Comparison of ENCODE assay signal across 29 cellular contexts in genomic region chrY:19357249-19357648, GRCh38.
DNase-seq lines count a peak whose midpoint lies in the region; ATAC-seq and TF ChIP-seq lines count a peak whose summit lies in the region.
"Had no signal": no experiment of that assay in that cellular context is flagged by ENCODE, and none has a peak within 500 bp of the region (broad histone marks: within the 10 kb centered on the region; RNA-seq: fewer than 3 reads in every experiment).

No MANE protein-coding gene starts in this region.

- peaks cover 3% of the 10 kb centered on the region for H3K27me3 Mint-ChIP-seq in activated T-helper 2 cell treated with anti-CD3 and anti-CD28 coated beads, Interferon-gamma antibody, Interleukin-2, Interleukin-4, amounts not matched to agents 10 μg/mL and 5 μg/mL and 100 μg/mL, durations not matched to agents 14 hours and 24 hours and 36 hours (ENCODE audit: low read depth)
- H3K27me3 Mint-ChIP-seq: activated CD4-positive, alpha-beta memory T cell treated with anti-CD3 and anti-CD28 coated beads for 36 hours; activated naive CD8-positive, alpha-beta T cell treated with anti-CD3 and anti-CD28 coated beads, Interleukin-2, amount 50 U/mL, for 24 hours; naive B cell; stimulated activated naive CD8-positive, alpha-beta T cell treated with anti-CD3 and anti-CD28 coated beads, Interleukin-15, amount 100 ng/mL, for 72 hours had no signal

- no peaks in the 10 kb centered on the region for H3K9me3 Mint-ChIP-seq in activated T-helper 2 cell treated with anti-CD3 and anti-CD28 coated beads, Interferon-gamma antibody, Interleukin-2, Interleukin-4, amounts not matched to agents 10 μg/mL and 5 μg/mL and 100 μg/mL, durations not matched to agents 14 hours and 24 hours and 36 hours
- H3K9me3 Mint-ChIP-seq: activated CD4-positive, alpha-beta memory T cell treated with anti-CD3 and anti-CD28 coated beads for 36 hours; activated naive CD8-positive, alpha-beta T cell treated with anti-CD3 and anti-CD28 coated beads, Interleukin-2, amount 50 U/mL, for 24 hours had no signal

- H3K36me3 ChIP-seq in RWPE2 (ENCODE audit: low read depth) (no peaks in the 10 kb centered on the region), transverse colon (no peaks in the 10 kb centered on the region)
- H3K36me3 ChIP-seq: BLaER1 treated with 17β-estradiol and CSF1 and Interleukin-3, amounts not matched to agents 10 nM and 100 nM; left ventricle myocardium inferior; SJCRH30; thyroid gland had no signal

- TF ChIP-seq POLR2A in transverse colon (IDR thresholded peaks at IDR 0.05), result no peak

- in situ Hi-C loops in transverse colon (cut with MboI; ENCODE audit: low pct_ligation_motif_present in 1 of 4, low pct_unique_long_range_greater_than_20kb in 1 of 4, low sequenced_read_pairs in 3 of 4), result no loop called here

- H3K27me3 ChIP-seq in RWPE2 (ENCODE audit: insufficient read depth, poor library complexity, severe bottlenecking) (no peaks in the 10 kb centered on the region), transverse colon (no peaks in the 10 kb centered on the region)
- H3K27me3 ChIP-seq: BLaER1 treated with 17β-estradiol and CSF1 and Interleukin-3, amounts not matched to agents 10 nM and 100 nM; SJCRH30; thyroid gland had no signal

- intact Hi-C loops in transverse colon (cut with DNase I; ENCODE audit: low total_unique reads), result no loop called here
- intact Hi-C loops in activated T-helper 2 cell treated with anti-CD3 and anti-CD28 coated beads, Interferon-gamma antibody, Interleukin-2, Interleukin-4, amounts not matched to agents 10 μg/mL and 5 μg/mL and 100 μg/mL, durations not matched to agents 14 hours and 24 hours and 36 hours (cut with micrococcal nuclease), result no loop called here

- no peaks in the 10 kb centered on the region for H3K36me3 Mint-ChIP-seq in activated T-helper 2 cell treated with anti-CD3 and anti-CD28 coated beads, Interferon-gamma antibody, Interleukin-2, Interleukin-4, amounts not matched to agents 10 μg/mL and 5 μg/mL and 100 μg/mL, durations not matched to agents 14 hours and 24 hours and 36 hours (ENCODE audit: low read depth)
- H3K36me3 Mint-ChIP-seq: activated CD4-positive, alpha-beta memory T cell treated with anti-CD3 and anti-CD28 coated beads for 36 hours; naive B cell had no signal

- ATAC-seq in GM19397 (IDR thresholded peaks at IDR 0.05; ENCODE audit: unreplicated experiment) (peak; percentile 50), HG02588 (IDR thresholded peaks at IDR 0.05; ENCODE audit: unreplicated experiment) (peak; percentile 41), HG03439 (IDR thresholded peaks at IDR 0.05; ENCODE audit: unreplicated experiment) (peak; percentile 64), RWPE2 (ENCODE audit: low read depth) (no peak)
- ATAC-seq: activated CD4-positive, CD25-positive, alpha-beta regulatory T cell treated with anti-CD3 and anti-CD28 coated beads, Interleukin-2, amount 50 U/mL, for 24 hours; activated naive CD8-positive, alpha-beta T cell treated with anti-CD3 and anti-CD28 coated beads, Interleukin-2, amount 50 U/mL, for 24 hours; GM12878; Panc1; psoas muscle had no signal

- no peaks in the 10 kb centered on the region for H3K9me3 ChIP-seq in RWPE2 (ENCODE audit: severe bottlenecking)
- no peaks in the 10 kb centered on the region for H3K9me3 ChIP-seq in transverse colon
- H3K9me3 ChIP-seq: BLaER1 treated with 17β-estradiol and CSF1 and Interleukin-3, amounts not matched to agents 10 nM and 100 nM; Caco-2; left ventricle myocardium inferior; psoas muscle; SJCRH30; thyroid gland had no signal

- no CpG with 5 or more reads among the region's 1 CpG for WGBS in transverse colon (ENCODE audit: low coverage in 1 of 2), 2 donors

- no peak overlapping the region for H3K27ac Mint-ChIP-seq in activated T-helper 2 cell treated with anti-CD3 and anti-CD28 coated beads, Interferon-gamma antibody, Interleukin-2, Interleukin-4, amounts not matched to agents 10 μg/mL and 5 μg/mL and 100 μg/mL, durations not matched to agents 14 hours and 24 hours and 36 hours
- H3K27ac Mint-ChIP-seq: activated CD4-positive, alpha-beta memory T cell treated with anti-CD3 and anti-CD28 coated beads for 36 hours; activated naive CD8-positive, alpha-beta T cell treated with anti-CD3 and anti-CD28 coated beads, Interleukin-2, amount 50 U/mL, for 24 hours; naive B cell; stimulated activated naive CD8-positive, alpha-beta T cell treated with anti-CD3 and anti-CD28 coated beads, Interleukin-15, amount 100 ng/mL, for 72 hours had no signal

- peaks cover 45% of the 10 kb centered on the region for H3K4me1 ChIP-seq in RWPE2 (ENCODE audit: insufficient read depth, poor library complexity, severe bottlenecking)
- no peaks in the 10 kb centered on the region for H3K4me1 ChIP-seq in transverse colon
- H3K4me1 ChIP-seq: BLaER1 treated with 17β-estradiol and CSF1 and Interleukin-3, amounts not matched to agents 10 nM and 100 nM; Caco-2; left ventricle myocardium inferior; psoas muscle; SJCRH30; thyroid gland had no signal

- no peak overlapping the region for H3K4me3 ChIP-seq in RWPE2 (ENCODE audit: severe bottlenecking)
- no peak overlapping the region for H3K4me3 ChIP-seq in transverse colon
- H3K4me3 ChIP-seq: BLaER1 treated with 17β-estradiol and CSF1 and Interleukin-3, amounts not matched to agents 10 nM and 100 nM; GM12878; left ventricle myocardium inferior; psoas muscle; SJCRH30; thyroid gland had no signal

- H3K27ac ChIP-seq in RWPE2 (ENCODE audit: poor library complexity, severe bottlenecking) (peak overlapping the region; percentile 91), transverse colon (no peak overlapping the region)
- H3K27ac ChIP-seq: BLaER1 treated with 17β-estradiol and CSF1 and Interleukin-3, amounts not matched to agents 10 nM and 100 nM; left ventricle myocardium inferior; psoas muscle; SJCRH30; thyroid gland had no signal

- H3K4me3 Mint-ChIP-seq in activated T-helper 2 cell treated with anti-CD3 and anti-CD28 coated beads, Interferon-gamma antibody, Interleukin-2, Interleukin-4, amounts not matched to agents 10 μg/mL and 5 μg/mL and 100 μg/mL, durations not matched to agents 14 hours and 24 hours and 36 hours (ENCODE audit: low read depth), result no peak overlapping the region
- H3K4me3 Mint-ChIP-seq: activated CD4-positive, alpha-beta memory T cell treated with anti-CD3 and anti-CD28 coated beads for 36 hours; activated naive CD8-positive, alpha-beta T cell treated with anti-CD3 and anti-CD28 coated beads, Interleukin-2, amount 50 U/mL, for 24 hours; naive B cell; stimulated activated naive CD8-positive, alpha-beta T cell treated with anti-CD3 and anti-CD28 coated beads, Interleukin-15, amount 100 ng/mL, for 72 hours had no signal

- DNase-seq in RWPE2 (ENCODE audit: low spot score), result no peak
- no peak for DNase-seq in activated effector memory CD4-positive, alpha-beta T cell treated with Interleukin-2 at 50 U/mL for 16 hours
- no peak for DNase-seq in transverse colon
- no peak for DNase-seq in NCI-H82 treated with DMSO at 0.1 percent for 48 hours (lab: John Stamatoyannopoulos, UW; ENCODE audit: unreplicated experiment)
- no peak for DNase-seq in activated T-helper 2 cell treated with anti-CD3 and anti-CD28 coated beads, Interferon-gamma antibody, Interleukin-2, Interleukin-4, amounts not matched to agents 10 μg/mL and 5 μg/mL and 100 μg/mL, durations not matched to agents 14 hours and 24 hours and 36 hours (ENCODE audit: low spot score)
- DNase-seq: activated CD4-positive, alpha-beta memory T cell treated with anti-CD3 and anti-CD28 coated beads for 36 hours; activated gamma-delta T cell treated with Interleukin-2 at 50 U/mL for 16 hours; activated naive CD8-positive, alpha-beta T cell treated with anti-CD3 and anti-CD28 coated beads, Interleukin-2, amount 50 U/mL, for 24 hours; Caco-2; effector CD4-positive, alpha-beta T cell; erythroblast; foreskin fibroblast; hippocampal formation; KG1; left ventricle myocardium inferior; naive B cell; NCI-H1694; NCI-H524 treated with DMSO at 0.1 percent for 48 hours; psoas muscle; SJCRH30; stimulated activated naive CD8-positive, alpha-beta T cell treated with anti-CD3 and anti-CD28 coated beads, Interleukin-15, amount 100 ng/mL, for 72 hours; thyroid gland had no signal

- TF ChIP-seq CTCF in RWPE2 (IDR thresholded peaks at IDR 0.05; ENCODE audit: poor library complexity, severe bottlenecking) (no peak), transverse colon (IDR thresholded peaks at IDR 0.05) (no peak)

- no peaks in the 10 kb centered on the region for H3K4me1 Mint-ChIP-seq in activated T-helper 2 cell treated with anti-CD3 and anti-CD28 coated beads, Interferon-gamma antibody, Interleukin-2, Interleukin-4, amounts not matched to agents 10 μg/mL and 5 μg/mL and 100 μg/mL, durations not matched to agents 14 hours and 24 hours and 36 hours (ENCODE audit: low read depth)
- H3K4me1 Mint-ChIP-seq: activated naive CD8-positive, alpha-beta T cell treated with anti-CD3 and anti-CD28 coated beads, Interleukin-2, amount 50 U/mL, for 24 hours; naive B cell had no signal

- no peak for TF ChIP-seq EP300 in transverse colon (IDR thresholded peaks at IDR 0.05; ENCODE audit: low read depth)
